22 cellular contexts compared by ENCODE assay signal in the genomic region with DNA sequence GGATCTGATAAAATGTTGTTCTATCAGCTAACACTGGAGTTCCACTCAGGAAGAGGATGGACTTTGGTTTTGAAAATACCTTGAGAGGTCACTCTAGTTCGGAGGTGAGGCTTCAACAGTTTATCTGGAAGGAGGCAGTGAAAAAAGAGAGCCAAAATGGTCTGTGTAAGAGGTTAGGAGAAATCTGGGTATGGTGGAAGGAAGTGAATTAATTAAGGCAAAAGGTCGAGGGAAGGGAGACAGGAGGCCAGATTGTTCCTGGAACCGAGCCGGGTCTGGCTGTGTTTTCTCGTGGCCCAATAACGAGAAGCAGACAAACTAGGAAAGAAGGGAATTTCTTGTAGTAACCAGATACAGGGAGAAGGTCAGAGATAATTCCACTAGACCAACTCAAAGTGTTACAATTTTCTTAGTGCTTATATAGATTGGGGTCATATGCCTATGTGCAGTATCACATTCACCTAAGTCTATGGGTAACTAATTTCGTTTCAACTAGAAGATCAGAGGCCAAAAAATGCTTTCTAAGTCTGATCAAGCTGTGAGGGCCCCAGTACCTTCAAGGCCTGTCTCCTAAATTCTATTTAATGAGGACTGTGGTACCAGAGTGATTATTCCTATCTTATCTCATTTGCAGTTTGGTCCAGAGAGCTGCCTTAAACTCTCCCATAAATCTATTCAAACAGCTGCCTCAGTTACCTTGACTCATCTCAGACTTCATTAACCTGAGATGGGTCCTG.
DNase-seq lines count a peak whose midpoint lies in the region; ATAC-seq and TF ChIP-seq lines count a peak whose summit lies in the region.
"Had no signal": no experiment of that assay in that cellular context is flagged by ENCODE, and none has a peak within 500 bp of the region (broad histone marks: within the 10 kb centered on the region; RNA-seq: fewer than 3 reads in every experiment).

No MANE protein-coding gene starts in this region.

- peaks cover 22% of the 10 kb centered on the region for H3K9me3 Mint-ChIP-seq in endodermal cell

- ATAC-seq in psoas muscle: peak in 1 of 4 donors; percentile 61
- ATAC-seq: activated naive CD8-positive, alpha-beta T cell treated with anti-CD3 and anti-CD28 coated beads, Interleukin-2, amount 50 U/mL, for 24 hours; HCT116; left colon; mucosa of descending colon had no signal

- H3K4me1 ChIP-seq in endodermal cell (ENCODE audit: control insufficient read depth, insufficient read depth, low read length) (peaks cover 4% of the 10 kb centered on the region), left ventricle myocardium inferior (peaks cover 15% of the 10 kb centered on the region), psoas muscle (peaks cover 4% of the 10 kb centered on the region), vagina (peaks cover 10% of the 10 kb centered on the region)

- no peaks in the 10 kb centered on the region for H3K36me3 Mint-ChIP-seq in endodermal cell (ENCODE audit: low read depth)

- H3K9ac ChIP-seq in endodermal cell (ENCODE audit: extremely low read depth, low read length, poor library complexity, severe bottlenecking): no peak overlapping the region

- TF ChIP-seq CTCF in endodermal cell (conservative IDR thresholded peaks at IDR 0.05) (no peak), left ventricle myocardium inferior (IDR thresholded peaks at IDR 0.05; ENCODE audit: borderline replicate concordance) (no peak), psoas muscle (IDR thresholded peaks at IDR 0.05) (no peak), vagina (IDR thresholded peaks at IDR 0.05) (no peak)

- DNase-seq in endodermal cell (peak; percentile 13), left ventricle myocardium inferior (peak; percentile 78), psoas muscle (peak; percentile 64 to 80), vagina (ENCODE audit: extremely low spot score in 2 of 2) (no peak), CD1c-positive myeloid dendritic cell (ENCODE audit: extremely low spot score) (no peak), H4 (ENCODE audit: low spot score) (no peak), NCI-H82 (lab: John Stamatoyannopoulos, UW) (no peak)
- DNase-seq: activated CD4-positive, alpha-beta T cell treated with anti-CD3 and anti-CD28 coated beads for 48 hours; activated naive CD8-positive, alpha-beta T cell treated with anti-CD3 and anti-CD28 coated beads, Interleukin-2, amount 50 U/mL, for 24 hours; AML-193; Karpas-422; left colon; mucosa of descending colon; NCI-H1930; NCI-H226; PC-9; SJCRH30; T-helper 1 cell had no signal

- TF ChIP-seq POLR2A in vagina (IDR thresholded peaks at IDR 0.05): no peak

- 90 to 94% methylated on average over 7 of the region's 7 CpGs for WGBS in endodermal cell (ENCODE audit: insufficient coverage in 1 of 2, insufficient read length in 1 of 2), 2 experiments
- 21 to 37% (median 30%) methylated on average over 7 of the region's 7 CpGs for WGBS in psoas muscle, 3 donors

- H3K4me3 ChIP-seq in endodermal cell (ENCODE audit: low read length) (no peak overlapping the region), left ventricle myocardium inferior (no peak overlapping the region), psoas muscle (no peak overlapping the region), vagina (no peak overlapping the region)
- H3K4me3 ChIP-seq: mucosa of descending colon, PC-9, SJCRH30, thoracic aorta had no signal

- no peak overlapping the region for H3K4me3 Mint-ChIP-seq in endodermal cell
- H3K4me3 Mint-ChIP-seq: activated naive CD8-positive, alpha-beta T cell treated with anti-CD3 and anti-CD28 coated beads, Interleukin-2, amount 50 U/mL, for 24 hours; dendritic cell treated with granulocyte-macrophage colony-stimulating factor and Interleukin-4, amounts not matched to agents 40 ng/mL and 50 ng/mL, for 4 days; neural crest cell had no signal

- H3K27ac Mint-ChIP-seq in endodermal cell: no peak overlapping the region
- H3K27ac Mint-ChIP-seq: dendritic cell treated with granulocyte-macrophage colony-stimulating factor and Interleukin-4, amounts not matched to agents 40 ng/mL and 50 ng/mL, for 4 days had no signal

- H3K27ac ChIP-seq in endodermal cell (ENCODE audit: low read depth, low read length) (no peak overlapping the region), left ventricle myocardium inferior (replicated peaks) (peak overlapping the region; percentile 70), psoas muscle (peak overlapping the region; percentile 36), vagina (peak overlapping the region; percentile 67)
- H3K27ac ChIP-seq: PC-9, SJCRH30 had no signal

- H3K4me1 Mint-ChIP-seq in endodermal cell: peaks cover 10% of the 10 kb centered on the region
- H3K4me1 Mint-ChIP-seq: activated naive CD8-positive, alpha-beta T cell treated with anti-CD3 and anti-CD28 coated beads, Interleukin-2, amount 50 U/mL, for 24 hours; neural crest cell had no signal

- H3K9me3 ChIP-seq in endodermal cell (ENCODE audit: control insufficient read depth, low read length) (peaks cover 19% of the 10 kb centered on the region), left ventricle myocardium inferior (replicated peaks) (peaks cover 25% of the 10 kb centered on the region), psoas muscle (peaks cover 8% of the 10 kb centered on the region), vagina (no peaks in the 10 kb centered on the region)
- H3K9me3 ChIP-seq: thoracic aorta had no signal

- intact Hi-C loops in left ventricle myocardium inferior (cut with micrococcal nuclease) (no loop called here), psoas muscle (cut with DNase I) (no loop called here), vagina (cut with DNase I) (no loop called here)

- H3K27me3 ChIP-seq in endodermal cell (ENCODE audit: control insufficient read depth, insufficient read depth, low read length, poor library complexity, severe bottlenecking) (no peaks in the 10 kb centered on the region), left ventricle myocardium inferior (ENCODE audit: low read depth) (no peaks in the 10 kb centered on the region), psoas muscle (ENCODE audit: insufficient read depth in 3 of 3, low read length in 2 of 3) (no peaks in the 10 kb centered on the region), vagina (no peaks in the 10 kb centered on the region)
- H3K27me3 ChIP-seq: SJCRH30 had no signal

- H3K36me3 ChIP-seq in endodermal cell (ENCODE audit: control insufficient read depth, insufficient read depth, low read length) (no peaks in the 10 kb centered on the region), left ventricle myocardium inferior (no peaks in the 10 kb centered on the region), psoas muscle (ENCODE audit: insufficient read depth in 1 of 2, low read depth in 1 of 2) (no peaks in the 10 kb centered on the region), vagina (no peaks in the 10 kb centered on the region)
- H3K36me3 ChIP-seq: SJCRH30, thoracic aorta had no signal

- H3K27me3 Mint-ChIP-seq in endodermal cell (ENCODE audit: insufficient read depth): no peaks in the 10 kb centered on the region

Comparison
In these comparisons a context has a peak if more than half of its experiments do, and no peak if none do; other contexts are left out.
1. DNase-seq: peak in endodermal cell (single experiment), left ventricle myocardium inferior (single experiment) and psoas muscle (2 of 2); none in vagina (0 of 2), CD1c-positive myeloid dendritic cell (single experiment), H4 (single experiment) and NCI-H82 (single experiment).